1 cellular context compared by ENCODE assay signal in genomic region chr17:42101513-42102292, GRCh38.
A peak's percentile ranks its signal among the peaks of the same experiment; 100 is the strongest.
TF ChIP-seq lines count a peak whose summit lies in the region.

No MANE protein-coding gene starts in this region.

TF ChIP-seq in GM12878, 131 proteins besides CTCF, POLR2A, EP300 and RAD21:
- no peak for TF ChIP-seq KAT2A (conservative IDR thresholded peaks at IDR 0.05; ENCODE audit: control insufficient read depth, low read depth, low read length)
- no peak for TF ChIP-seq SRF (IDR thresholded peaks at IDR 0.05; ENCODE audit: low read depth in 2 of 2, low read length in 2 of 2)
- TF ChIP-seq, protein P1, sequence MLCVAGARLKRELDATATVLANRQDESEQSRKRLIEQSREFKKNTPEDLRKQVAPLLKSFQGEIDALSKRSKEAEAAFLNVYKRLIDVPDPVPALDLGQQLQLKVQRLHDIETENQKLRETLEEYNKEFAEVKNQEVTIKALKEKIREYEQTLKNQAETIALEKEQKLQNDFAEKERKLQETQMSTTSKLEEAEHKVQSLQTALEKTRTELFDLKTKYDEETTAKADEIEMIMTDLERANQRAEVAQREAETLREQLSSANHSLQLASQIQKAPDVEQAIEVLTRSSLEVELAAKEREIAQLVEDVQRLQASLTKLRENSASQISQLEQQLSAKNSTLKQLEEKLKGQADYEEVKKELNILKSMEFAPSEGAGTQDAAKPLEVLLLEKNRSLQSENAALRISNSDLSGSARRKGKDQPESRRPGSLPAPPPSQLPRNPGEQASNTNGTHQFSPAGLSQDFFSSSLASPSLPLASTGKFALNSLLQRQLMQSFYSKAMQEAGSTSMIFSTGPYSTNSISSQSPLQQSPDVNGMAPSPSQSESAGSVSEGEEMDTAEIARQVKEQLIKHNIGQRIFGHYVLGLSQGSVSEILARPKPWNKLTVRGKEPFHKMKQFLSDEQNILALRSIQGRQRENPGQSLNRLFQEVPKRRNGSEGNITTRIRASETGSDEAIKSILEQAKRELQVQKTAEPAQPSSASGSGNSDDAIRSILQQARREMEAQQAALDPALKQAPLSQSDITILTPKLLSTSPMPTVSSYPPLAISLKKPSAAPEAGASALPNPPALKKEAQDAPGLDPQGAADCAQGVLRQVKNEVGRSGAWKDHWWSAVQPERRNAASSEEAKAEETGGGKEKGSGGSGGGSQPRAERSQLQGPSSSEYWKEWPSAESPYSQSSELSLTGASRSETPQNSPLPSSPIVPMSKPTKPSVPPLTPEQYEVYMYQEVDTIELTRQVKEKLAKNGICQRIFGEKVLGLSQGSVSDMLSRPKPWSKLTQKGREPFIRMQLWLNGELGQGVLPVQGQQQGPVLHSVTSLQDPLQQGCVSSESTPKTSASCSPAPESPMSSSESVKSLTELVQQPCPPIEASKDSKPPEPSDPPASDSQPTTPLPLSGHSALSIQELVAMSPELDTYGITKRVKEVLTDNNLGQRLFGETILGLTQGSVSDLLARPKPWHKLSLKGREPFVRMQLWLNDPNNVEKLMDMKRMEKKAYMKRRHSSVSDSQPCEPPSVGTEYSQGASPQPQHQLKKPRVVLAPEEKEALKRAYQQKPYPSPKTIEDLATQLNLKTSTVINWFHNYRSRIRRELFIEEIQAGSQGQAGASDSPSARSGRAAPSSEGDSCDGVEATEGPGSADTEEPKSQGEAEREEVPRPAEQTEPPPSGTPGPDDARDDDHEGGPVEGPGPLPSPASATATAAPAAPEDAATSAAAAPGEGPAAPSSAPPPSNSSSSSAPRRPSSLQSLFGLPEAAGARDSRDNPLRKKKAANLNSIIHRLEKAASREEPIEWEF (IDR thresholded peaks at IDR 0.05; ENCODE audit: insufficient replicate concordance, low read depth, low read length): no peak
- TF ChIP-seq SMC3 (IDR thresholded peaks at IDR 0.05; ENCODE audit: borderline replicate concordance, low read length): peak; percentile 70
- TF ChIP-seq RUNX3 (IDR thresholded peaks at IDR 0.05; ENCODE audit: low read length): no peak
- no peak for TF ChIP-seq NRF1 (conservative IDR thresholded peaks at IDR 0.05; ENCODE audit: low read depth, low read length)
- TF ChIP-seq SMARCA5 (IDR thresholded peaks at IDR 0.05): peak; percentile 33; the same call in 1 of the 2 replicates
- TF ChIP-seq YY1 (IDR thresholded peaks at IDR 0.05; ENCODE audit: low read depth, low read length): 0 out of 2 replicates have a peak, but pooled peaks have one; percentile 37
- no peak for TF ChIP-seq BCL11A (IDR thresholded peaks at IDR 0.05; ENCODE audit: low read depth, low read length)
- TF ChIP-seq POLR2AphosphoS5 (IDR thresholded peaks at IDR 0.05; ENCODE audit: low read length): no peak
- TF ChIP-seq ZSCAN29 (IDR thresholded peaks at IDR 0.05): no peak
